20 cellular contexts compared by ENCODE assay signal in the genomic region with DNA sequence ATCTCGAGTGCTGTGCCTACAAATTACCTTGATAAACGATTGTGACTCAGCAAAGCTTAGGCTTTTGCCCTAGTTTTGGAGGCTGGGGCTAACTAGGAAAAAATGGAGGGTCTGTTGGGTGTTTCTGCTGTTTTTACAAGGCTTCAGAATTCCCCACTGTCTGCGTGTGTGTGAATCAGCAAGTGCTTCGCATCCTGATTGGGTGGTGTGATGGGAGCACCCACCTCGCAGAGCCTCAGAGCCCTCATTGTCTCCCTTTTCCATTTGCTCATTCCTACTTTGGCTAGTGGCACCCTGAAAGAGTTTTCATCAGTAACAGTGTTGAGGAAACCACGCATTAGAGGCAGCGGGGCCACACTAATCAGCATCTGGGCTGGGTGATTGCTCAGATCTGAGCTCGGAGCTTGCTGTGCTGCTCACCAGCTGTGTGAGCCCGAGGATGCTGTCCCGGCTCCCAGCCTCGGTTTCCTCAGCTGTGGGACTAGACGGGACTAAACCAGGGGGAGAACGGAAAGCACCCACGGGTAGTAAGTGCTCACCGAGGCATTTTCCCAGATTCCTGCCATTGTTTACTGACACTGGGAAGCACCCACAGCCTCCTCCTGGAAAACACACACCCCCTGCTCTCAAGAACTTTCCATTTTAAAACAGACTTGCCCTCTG. TPM values are rescaled to one million over a fixed set of nuclear protein-coding genes. Genes with fewer than 3 reads are reported as not detected.
"Had no signal": no experiment of that assay in that cellular context is flagged by ENCODE, and none has a peak within 500 bp of the region (broad histone marks: within the 10 kb centered on the region; RNA-seq: fewer than 3 reads in every experiment).

No MANE protein-coding gene starts in this region.

- H3K27ac ChIP-seq: body of pancreas, suprapubic skin had no signal

- DNase-seq: activated CD4-positive, alpha-beta T cell treated with anti-CD3 and anti-CD28 coated beads, Interleukin-2, amount 10 ng/mL, durations not matched to agents 7 days and 5 days; activated CD8-positive, alpha-beta memory T cell treated with anti-CD3 and anti-CD28 coated beads for 24 hours; activated naive CD8-positive, alpha-beta T cell treated with anti-CD3 and anti-CD28 coated beads for 36 hours; amygdala; body of pancreas; caudate nucleus; hypothalamus; left ventricle myocardium superior; mesenchymal stem cell; natural killer cell; small intestine; T-helper 2 cell; trophoblast cell had no signal

- H3K36me3 ChIP-seq: suprapubic skin had no signal

- H3K9me3 ChIP-seq: body of pancreas, suprapubic skin had no signal

- H3K4me1 ChIP-seq: body of pancreas, suprapubic skin had no signal

- H3K4me3 ChIP-seq: body of pancreas, suprapubic skin had no signal

- ATAC-seq: body of pancreas, left ventricle myocardium superior, natural killer cell had no signal

- FAIRE-seq: colon, endometrium, small intestine, TTC549 had no signal

- H3K27me3 ChIP-seq: suprapubic skin had no signal

RNA-seq across cellular contexts. Expression of a gene that starts 40.6 kb away (rescaled TPM):
- total RNA-seq: kidney epithelial cell, suprapubic skin had no signal

RNA-seq across cellular contexts. Expression of a gene that starts 51.9 kb away (rescaled TPM):
- total RNA-seq: activated CD4-positive, alpha-beta T cell treated with anti-CD3 and anti-CD28 coated beads, Interleukin-2, amount 10 ng/mL, durations not matched to agents 7 days and 5 days; activated naive CD8-positive, alpha-beta T cell treated with anti-CD3 and anti-CD28 coated beads for 36 hours; activated T-helper 1 cell treated with anti-CD3 and anti-CD28 coated beads, Interleukin-12 subunit alpha, Interleukin-12 subunit beta, Interleukin-2, Interleukin-4 antibody, amounts not matched to agents 30 ng/mL and 10 ng/mL and 1 ng/mL, durations not matched to agents 14 hours and 24 hours and 36 hours; body of pancreas; kidney epithelial cell; left ventricle myocardium superior; natural killer cell; suprapubic skin had no signal
- polyA plus RNA-seq: esophagus, small intestine had no signal
